Comparison of ENCODE assay signal across 10 cellular contexts in the genomic region with DNA sequence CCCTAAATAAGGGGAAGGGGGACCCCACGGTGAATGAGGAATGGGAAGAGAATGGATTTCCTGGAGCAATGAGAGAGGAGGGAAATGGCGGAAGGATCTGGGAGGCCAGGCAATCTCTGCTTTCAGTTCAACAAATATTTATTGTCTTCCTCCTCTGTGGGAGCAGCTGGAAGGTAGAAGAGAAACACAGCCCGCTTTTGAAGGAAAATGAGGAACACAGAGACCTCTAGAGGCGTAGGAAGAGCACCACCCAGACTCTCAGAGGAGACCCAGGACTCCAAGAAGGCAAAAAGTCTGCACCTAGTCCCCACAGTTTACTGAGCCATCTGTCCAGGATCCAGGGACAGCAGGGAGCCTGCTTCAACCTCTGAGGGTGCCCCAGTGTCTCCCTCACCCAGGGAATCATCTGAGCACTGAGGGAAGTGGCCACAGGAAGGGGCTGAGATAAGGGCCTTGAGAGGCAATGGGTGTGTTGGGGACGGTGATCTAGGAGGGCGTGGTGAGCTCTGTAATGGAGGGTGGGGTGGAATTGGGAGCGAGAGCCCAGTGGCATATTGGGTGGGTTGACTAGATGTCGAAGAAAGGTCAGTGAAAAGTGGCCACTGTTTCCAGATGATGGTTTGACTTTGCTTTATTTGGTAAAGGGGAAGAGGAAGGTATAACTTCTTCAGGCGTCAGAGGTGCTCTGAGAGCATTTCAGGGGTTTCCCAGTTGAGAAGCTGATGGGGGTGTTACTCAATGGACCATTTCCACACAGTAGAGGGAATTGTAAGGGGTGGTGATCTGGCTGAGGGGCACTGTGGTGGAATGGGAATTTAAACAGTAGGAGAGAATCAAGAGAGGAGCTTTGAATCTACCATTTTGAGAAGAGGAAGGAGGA. TPM values are rescaled to one million over a fixed set of nuclear protein-coding genes. Genes with fewer than 3 reads are reported as not detected.
DNase-seq lines count a peak whose midpoint lies in the region; ATAC-seq, FAIRE-seq and TF ChIP-seq lines count a peak whose summit lies in the region.
"Had no signal": no experiment of that assay in that cellular context is flagged by ENCODE, and none has a peak within 500 bp of the region (broad histone marks: within the 10 kb centered on the region; RNA-seq: fewer than 3 reads in every experiment).

No MANE protein-coding gene starts in this region.

- H3K36me3 Mint-ChIP-seq in naive B cell: no peaks in the 10 kb centered on the region

- peaks cover 10 to 16% (median 12%) of the 10 kb centered on the region in 3 donors for H3K4me1 Mint-ChIP-seq in naive B cell

- H3K36me3 ChIP-seq in MM.1S (replicated peaks; ENCODE audit: insufficient read depth, low read length) (no peaks in the 10 kb centered on the region), endothelial cell of umbilical vein (ENCODE audit: control insufficient read depth in 2 of 2, extremely low read depth in 1 of 2, insufficient read depth in 2 of 2, low read length in 2 of 2) (no peaks in the 10 kb centered on the region)

- TF ChIP-seq POLR2A in endothelial cell of umbilical vein (IDR thresholded peaks at IDR 0.05; ENCODE audit: low read depth, low read length): no peak

- no peaks in the 10 kb centered on the region for H3K9me3 ChIP-seq in MM.1S (replicated peaks; ENCODE audit: insufficient read depth, low read length)
- H3K9me3 ChIP-seq in endothelial cell of umbilical vein (replicated peaks; ENCODE audit: control insufficient read depth, insufficient read depth, low read length): no peaks in the 10 kb centered on the region

- H4K20me1 ChIP-seq in MM.1S (ENCODE audit: insufficient read depth, low read length) (no peaks in the 10 kb centered on the region), endothelial cell of umbilical vein (replicated peaks; ENCODE audit: control insufficient read depth, extremely low read depth, insufficient read depth, low read length) (no peaks in the 10 kb centered on the region)

- H3K79me2 ChIP-seq in MM.1S (ENCODE audit: low read length) (no peaks in the 10 kb centered on the region), endothelial cell of umbilical vein (ENCODE audit: control insufficient read depth, insufficient read depth, low read length) (no peaks in the 10 kb centered on the region)

- H3K9ac ChIP-seq in MM.1S (ENCODE audit: low read length): no peak overlapping the region
- peak overlapping the region; percentile 38 for H3K9ac ChIP-seq in endothelial cell of umbilical vein (replicated peaks; ENCODE audit: extremely low read depth, insufficient read depth, low read length)

- H3K9me3 Mint-ChIP-seq in naive B cell: no peaks in the 10 kb centered on the region

- no peaks in the 10 kb centered on the region for H3K9me1 ChIP-seq in endothelial cell of umbilical vein (replicated peaks; ENCODE audit: control insufficient read depth, extremely low read depth, insufficient read depth, low read length)

- intact Hi-C loops in endothelial cell of umbilical vein (cut with micrococcal nuclease): loop anchor here (1.0 kb wide), 2 partner anchors 21 to 28 kb away; no protein-coding TSS in a partner anchor

- H3K27me3 ChIP-seq in MM.1S (replicated peaks; ENCODE audit: insufficient read depth, low read length) (peaks cover 84% of the 10 kb centered on the region), endothelial cell of umbilical vein (ENCODE audit: control insufficient read depth in 2 of 2, insufficient read depth in 2 of 2, low read length in 2 of 2) (peaks cover 4 to 6% of the 10 kb centered on the region in 2 experiments)

- peak overlapping the region in 2 of 8 donors; percentile 3 to 7 for H3K4me3 Mint-ChIP-seq in naive B cell

- H3K27me3 Mint-ChIP-seq in naive B cell: peaks cover 17 to 69% (median 59%) of the 10 kb centered on the region in 3 donors

- peak overlapping the region in 4 of 6 donors; percentile 6 to 78 (median 20) for H3K27ac Mint-ChIP-seq in naive B cell

- H3K9me2 ChIP-seq in MM.1S (replicated peaks; ENCODE audit: insufficient read depth, low read length): no peaks in the 10 kb centered on the region

- CTCF ChIA-PET in endothelial cell of umbilical vein (lab: Charles Lee): interaction anchor here (0.6 to 8.2 kb wide), 25 partner anchors 12 to 1839 kb away, joined by 3 to 102 read pairs (median 4); partner anchors contain the start of genes GTF2H4, MUCL3 and VARS2

- no peak overlapping the region for H2AFZ ChIP-seq in MM.1S (ENCODE audit: low read length)
- peak overlapping the region; percentile 93 for H2AFZ ChIP-seq in endothelial cell of umbilical vein (ENCODE audit: low read depth, low read length)

- dilution Hi-C loops in endothelial cell of umbilical vein (cut with MboI; ENCODE audit: extremely low pct_ligation_motif_present, low sequenced_read_pairs): no loop called here

- TSS peak; percentile 48 for BruUV-seq in endothelial cell of umbilical vein (replicated peaks; lab: Mats Ljungman, UMichigan)

- H3K27ac ChIP-seq in MM.1S (ENCODE audit: low read length) (no peak overlapping the region), endothelial cell of umbilical vein (ENCODE audit: insufficient read depth, low read depth, low read length) (peak overlapping the region; percentile 51)

- peak; percentile 54 to 86 for ATAC-seq in naive B cell (ENCODE audit: low read depth in 2 of 2)
- ATAC-seq in HG03565 (IDR thresholded peaks at IDR 0.05; ENCODE audit: unreplicated experiment): no peak
- no peak for ATAC-seq in GM19023 (IDR thresholded peaks at IDR 0.05; ENCODE audit: unreplicated experiment)
- no peak for ATAC-seq in GM21723 (IDR thresholded peaks at IDR 0.05; ENCODE audit: unreplicated experiment)

- peak; percentile 85 for FAIRE-seq in endothelial cell of umbilical vein (lab: Jason Lieb, UNC)

- H3K4me2 ChIP-seq in MM.1S (ENCODE audit: low read depth, low read length) (no peak overlapping the region), endothelial cell of umbilical vein (ENCODE audit: insufficient read depth, low read length) (peak overlapping the region; percentile 53)

- H3K4me1 ChIP-seq in MM.1S (ENCODE audit: low read length) (no peaks in the 10 kb centered on the region), endothelial cell of umbilical vein (ENCODE audit: control insufficient read depth, extremely low read depth, insufficient read depth, low read length) (peaks cover 21% of the 10 kb centered on the region)

- peak; percentile 46 for TF ChIP-seq CTCF in AG09319 (IDR thresholded peaks at IDR 0.05; ENCODE audit: low read depth, low read length)
- TF ChIP-seq CTCF in MM.1S (IDR thresholded peaks at IDR 0.05; ENCODE audit: low read length): peak; percentile 11; the same call in 1 of the 2 replicates
- TF ChIP-seq CTCF in endothelial cell of umbilical vein (IDR thresholded peaks at IDR 0.05; ENCODE audit: extremely low read depth in 1 of 2, insufficient read depth in 1 of 2, low read depth in 1 of 2, low read length in 2 of 2): peak; percentile 13 to 20

- H3K4me3 ChIP-seq in MM.1S (ENCODE audit: low read length): no peak overlapping the region
- peak overlapping the region in 1 of 3 experiments; percentile 3 for H3K4me3 ChIP-seq in endothelial cell of umbilical vein (replicated peaks in 1 of 3; ENCODE audit: insufficient read depth in 1 of 3, low read depth in 1 of 3, low read length in 3 of 3)

- no peaks in the 10 kb centered on the region for H3F3A ChIP-seq in MM.1S (ENCODE audit: insufficient read depth, low read length)

- no peak for DNase-seq in AG09319 (ENCODE audit: extremely low read depth, low read depth)
- no peak for DNase-seq in MM.1S
- peak; percentile 51 for DNase-seq in endothelial cell of umbilical vein (ENCODE audit: low read depth, low spot score)
- no peak for DNase-seq in naive B cell
- DNase-seq in effector CD4-positive, alpha-beta T cell: no peak

- POLR2A ChIA-PET in endothelial cell of umbilical vein (lab: Charles Lee): interaction anchor here (0.6 to 2.2 kb wide), 4 partner anchors 21 to 558 kb away, joined by 3 to 8 read pairs (median 4); partner anchors contain the start of gene PRR3

RNA-seq across cellular contexts. Expression of gene PSORS1C1, which starts 0.6 kb away (rescaled TPM):
- 9.2 and 13.2 TPM in 2 replicates for total RNA-seq in endothelial cell of umbilical vein
- polyA plus RNA-seq in endothelial cell of umbilical vein (1.1 TPM in 2 replicates), naive B cell (ENCODE audit: low read depth in 6 of 6) (not detected)
- polyA plus RNA-seq in endothelial cell of umbilical vein (2011; cell fraction: cytosol; rRNA removed): 1.2 and 1.3 TPM in 2 replicates
- 3.8 and 4.5 TPM in 2 replicates for polyA plus RNA-seq in endothelial cell of umbilical vein (2011; cell fraction: nucleus; rRNA removed)
- polyA plus RNA-seq in endothelial cell of umbilical vein (2012): 2.0 and 2.1 TPM in 2 replicates
- polyA minus RNA-seq in endothelial cell of umbilical vein: 2.3 and 4.6 TPM in 2 replicates
- 1.8 TPM for polyA minus RNA-seq in endothelial cell of umbilical vein (2011; cell fraction: cytosol; rRNA and poly(A)+ RNA removed)
- 2.5 and 3.4 TPM in 2 replicates for polyA minus RNA-seq in endothelial cell of umbilical vein (2011; cell fraction: nucleus; rRNA and poly(A)+ RNA removed)
- total RNA-seq: T-helper 1 cell treated with Interleukin-12 subunit alpha and Interleukin-12 subunit beta and Interleukin-4 antibody, amounts not matched to agents 30 ng/mL and 1 ng/mL, for 36 hours had no signal

RNA-seq across cellular contexts. Expression of gene C6orf15, which starts 2.8 kb away (rescaled TPM):
- not detected in 2 replicates for total RNA-seq in endothelial cell of umbilical vein
- polyA plus RNA-seq in endothelial cell of umbilical vein: not detected in 2 replicates
- not detected in 2 replicates for polyA plus RNA-seq in endothelial cell of umbilical vein (2011; cell fraction: cytosol; rRNA removed)
- not detected in 2 replicates for polyA plus RNA-seq in endothelial cell of umbilical vein (2011; cell fraction: nucleus; rRNA removed)
- not detected in 2 replicates for polyA plus RNA-seq in endothelial cell of umbilical vein (2012)
- not detected in 2 replicates for polyA minus RNA-seq in endothelial cell of umbilical vein
- polyA minus RNA-seq in endothelial cell of umbilical vein (2011; cell fraction: cytosol; rRNA and poly(A)+ RNA removed): not detected
- polyA minus RNA-seq in endothelial cell of umbilical vein (2011; cell fraction: nucleus; rRNA and poly(A)+ RNA removed): not detected in 2 replicates
- polyA plus RNA-seq in naive B cell (ENCODE audit: low read depth in 6 of 6): not detected
- total RNA-seq: liver; T-helper 1 cell treated with Interleukin-12 subunit alpha and Interleukin-12 subunit beta and Interleukin-4 antibody, amounts not matched to agents 30 ng/mL and 1 ng/mL, for 36 hours had no signal
- polyA plus RNA-seq: liver had no signal

RNA-seq across cellular contexts. Expression of gene CDSN, which starts 5.0 kb away (rescaled TPM):
- total RNA-seq in endothelial cell of umbilical vein: not detected in 2 replicates
- 0.03 TPM in 1 of 2 replicates, not detected in the other for polyA plus RNA-seq in endothelial cell of umbilical vein
- polyA plus RNA-seq in endothelial cell of umbilical vein (2011; cell fraction: cytosol; rRNA removed): 0.03 TPM in 1 of 2 replicates, not detected in the other
- polyA plus RNA-seq in endothelial cell of umbilical vein (2011; cell fraction: nucleus; rRNA removed): not detected in 2 replicates
- not detected in 2 replicates for polyA plus RNA-seq in endothelial cell of umbilical vein (2012)
- not detected in 2 replicates for polyA minus RNA-seq in endothelial cell of umbilical vein
- polyA minus RNA-seq in endothelial cell of umbilical vein (2011; cell fraction: cytosol; rRNA and poly(A)+ RNA removed): not detected
- polyA minus RNA-seq in endothelial cell of umbilical vein (2011; cell fraction: nucleus; rRNA and poly(A)+ RNA removed): 0.24 TPM in 1 of 2 replicates, not detected in the other
- polyA plus RNA-seq in naive B cell (ENCODE audit: low read depth in 6 of 6): not detected
- total RNA-seq: liver; T-helper 1 cell treated with Interleukin-12 subunit alpha and Interleukin-12 subunit beta and Interleukin-4 antibody, amounts not matched to agents 30 ng/mL and 1 ng/mL, for 36 hours had no signal
- polyA plus RNA-seq: liver had no signal

RNA-seq across cellular contexts. Expression of gene PSORS1C2, which starts 23.7 kb away (rescaled TPM):
- not detected in 2 replicates for total RNA-seq in endothelial cell of umbilical vein
- polyA plus RNA-seq in endothelial cell of umbilical vein: not detected in 2 replicates
- polyA plus RNA-seq in endothelial cell of umbilical vein (2011; cell fraction: cytosol; rRNA removed): not detected in 2 replicates
- not detected in 2 replicates for polyA plus RNA-seq in endothelial cell of umbilical vein (2011; cell fraction: nucleus; rRNA removed)
- not detected in 2 replicates for polyA plus RNA-seq in endothelial cell of umbilical vein (2012)
- not detected in 2 replicates for polyA minus RNA-seq in endothelial cell of umbilical vein
- not detected for polyA minus RNA-seq in endothelial cell of umbilical vein (2011; cell fraction: cytosol; rRNA and poly(A)+ RNA removed)
- polyA minus RNA-seq in endothelial cell of umbilical vein (2011; cell fraction: nucleus; rRNA and poly(A)+ RNA removed): not detected in 2 replicates
- not detected for polyA plus RNA-seq in naive B cell (ENCODE audit: low read depth in 6 of 6)
- total RNA-seq: liver; T-helper 1 cell treated with Interleukin-12 subunit alpha and Interleukin-12 subunit beta and Interleukin-4 antibody, amounts not matched to agents 30 ng/mL and 1 ng/mL, for 36 hours had no signal
- polyA plus RNA-seq: liver had no signal

RNA-seq across cellular contexts. Expression of gene CCHCR1, which starts 42.4 kb away (rescaled TPM):
- total RNA-seq in endothelial cell of umbilical vein: 22.9 and 23.2 TPM in 2 replicates
- polyA plus RNA-seq in endothelial cell of umbilical vein (12.0 and 12.8 TPM in 2 replicates), naive B cell (ENCODE audit: low read depth in 6 of 6) (1 to 10 TPM; 2.6 to 6.1 (median 4.5) TPM)
- polyA plus RNA-seq in endothelial cell of umbilical vein (2011; cell fraction: cytosol; rRNA removed): 15.1 and 16.7 TPM in 2 replicates
- 46.6 and 48.1 TPM in 2 replicates for polyA plus RNA-seq in endothelial cell of umbilical vein (2011; cell fraction: nucleus; rRNA removed)
- polyA plus RNA-seq in endothelial cell of umbilical vein (2012): 14.3 and 15.9 TPM in 2 replicates
- 11.4 and 12.8 TPM in 2 replicates for polyA minus RNA-seq in endothelial cell of umbilical vein
- polyA minus RNA-seq in endothelial cell of umbilical vein (2011; cell fraction: cytosol; rRNA and poly(A)+ RNA removed): 9.7 TPM
- polyA minus RNA-seq in endothelial cell of umbilical vein (2011; cell fraction: nucleus; rRNA and poly(A)+ RNA removed): 11.2 and 15.5 TPM in 2 replicates

Comparison
In these comparisons a context has a peak if more than half of its experiments do, and no peak if none do; other contexts are left out.
1. ATAC-seq: peak in naive B cell (2 of 2); none in HG03565 (single experiment), GM19023 (single experiment) and GM21723 (single experiment).
2. Peak in every context shown above with its lines, with median percentiles within 50 percentile points of each other: CTCF ChIP-seq.